In genomic region chr6:159473844-159474243, GRCh38 we compare ENCODE assay signal across 22 cellular contexts.
DNase-seq lines count a peak whose midpoint lies in the region; ATAC-seq, FAIRE-seq and TF ChIP-seq lines count a peak whose summit lies in the region.
"Had no signal": no experiment of that assay in that cellular context is flagged by ENCODE, and none has a peak within 500 bp of the region (broad histone marks: within the 10 kb centered on the region; RNA-seq: fewer than 3 reads in every experiment).

No MANE protein-coding gene starts in this region.

- no peak overlapping the region for H3K9ac ChIP-seq in fibroblast of lung (ENCODE audit: insufficient read depth, low read length)
- H3K9ac ChIP-seq: SK-N-SH had no signal

- no peak overlapping the region for H3K27ac ChIP-seq in fibroblast of lung (ENCODE audit: insufficient read depth, low read length)

- TF ChIP-seq CTCF in fibroblast of lung (conservative IDR thresholded peaks at IDR 0.05 in 1 of 2, IDR thresholded peaks at IDR 0.05 in 1 of 2; ENCODE audit: low read depth in 1 of 2, low read length in 2 of 2) = no peak

- H3K9me3 ChIP-seq in fibroblast of lung (ENCODE audit: control insufficient read depth, insufficient read depth, low read depth, low read length) = no peaks in the 10 kb centered on the region
- H3K9me3 ChIP-seq: Caco-2, SK-N-SH had no signal

- intact Hi-C loops in left ventricle myocardium superior (cut with micrococcal nuclease) = no loop called here

- ATAC-seq in left ventricle myocardium superior = peak; percentile 94
- ATAC-seq in GM19324 (IDR thresholded peaks at IDR 0.05; ENCODE audit: low FRiP score, unreplicated experiment) = no peak

- H4K20me1 ChIP-seq in fibroblast of lung (ENCODE audit: control insufficient read depth, extremely low read depth, insufficient read depth, low read length) = no peaks in the 10 kb centered on the region

- H2AFZ ChIP-seq in fibroblast of lung (ENCODE audit: low read length) = no peak overlapping the region

- no peak overlapping the region for H3K4me3 ChIP-seq in fibroblast of lung (replicated peaks in 1 of 4; ENCODE audit: control extremely low read depth in 1 of 4, insufficient read depth in 1 of 4, low read depth in 3 of 4, low read length in 4 of 4)

- FAIRE-seq in HTR-8/SVneo (lab: Jason Lieb, UNC) = no peak
- FAIRE-seq: GM12891, RCC 7860 had no signal

- H3K4me2 ChIP-seq in fibroblast of lung (ENCODE audit: extremely low read depth, insufficient read depth, low read length) = no peak overlapping the region
- H3K4me2 ChIP-seq: SK-N-SH had no signal

- H3K36me3 ChIP-seq in fibroblast of lung (ENCODE audit: control insufficient read depth, insufficient read depth, low read length) = no peaks in the 10 kb centered on the region

- H3K4me1 ChIP-seq in fibroblast of lung (ENCODE audit: control insufficient read depth, extremely low read depth, insufficient read depth, low read length) = no peaks in the 10 kb centered on the region
- H3K4me1 ChIP-seq: Caco-2 had no signal

- H3K79me2 ChIP-seq in fibroblast of lung (ENCODE audit: control insufficient read depth, insufficient read depth, low read length) = no peaks in the 10 kb centered on the region

- H3K27me3 ChIP-seq in fibroblast of lung (ENCODE audit: control insufficient read depth, insufficient read depth, low read length) = no peaks in the 10 kb centered on the region

- DNase-seq in AG08395 (ENCODE audit: low spot score) = peak; percentile 16
- peak; percentile 44 to 72 for DNase-seq in NCI-H446 (lab: John Stamatoyannopoulos, UW)
- peak; percentile 36 to 45 for DNase-seq in fibroblast of lung (ENCODE audit: low read depth in 2 of 2)
- peak; percentile 74 for DNase-seq in left ventricle myocardium superior
- no peak for DNase-seq in NCI-H2107 (lab: John Stamatoyannopoulos, UW)
- no peak for DNase-seq in HTR-8/SVneo (ENCODE audit: insufficient read length, low spot score)
- DNase-seq in NCI-H2171 treated with DMSO at 0.1 percent for 48 hours (lab: John Stamatoyannopoulos, UW) = no peak
- DNase-seq: Caco-2; CD4-positive, alpha-beta T cell; DMS53; EL; H7; HFFc6; KG1; NCI-H1417; NCI-H187; NK-92 treated with Interleukin-12 subunit alpha and Interleukin-12 subunit beta, amount 100 ng/mL, for 24 hours; SHP77 treated with DMSO at 0.1 percent for 48 hours; SK-N-SH had no signal

Comparison
In these comparisons a context has a peak if more than half of its experiments do, and no peak if none do; other contexts are left out.
1. DNase-seq: peak in AG08395 (single experiment), NCI-H446 (2 of 2), fibroblast of lung (2 of 2) and left ventricle myocardium superior (single experiment); none in NCI-H2107 (single experiment), HTR-8/SVneo (single experiment) and NCI-H2171 treated with DMSO at 0.1 percent for 48 hours (single experiment).